ENCODE assay signal across 8 cellular contexts in genomic region chr17:63841350-63842172, GRCh38. TPM values are rescaled to one million over a fixed set of nuclear protein-coding genes. Genes with fewer than 3 reads are reported as not detected.
DNase-seq lines count a peak whose midpoint lies in the region; ATAC-seq and TF ChIP-seq lines count a peak whose summit lies in the region.

No MANE protein-coding gene starts in this region.

- ATAC-seq in SK-N-SH treated with all-trans-retinoic acid at 6 μM for 48 hours (peak; percentile 87), HG02678 (IDR thresholded peaks at IDR 0.05; ENCODE audit: unreplicated experiment) (no peak)

- no peak for TF ChIP-seq CTCF in AG04450 (IDR thresholded peaks at IDR 0.05; ENCODE audit: low read depth, low read length)
- no peak for TF ChIP-seq CTCF in GM13976 (IDR thresholded peaks at IDR 0.05; ENCODE audit: borderline replicate concordance, control extremely low read depth, extremely low read depth, insufficient read depth, missing control alignments)
- TF ChIP-seq CTCF in tibial nerve (IDR thresholded peaks at IDR 0.05), result no peak

- in situ Hi-C loops in GM13976 (cut with MboI; ENCODE audit: low sequenced_read_pairs, unreplicated experiment), result no loop called here

- H3K4me1 ChIP-seq in endocrine pancreas (ENCODE audit: control insufficient read depth, insufficient read depth, low read length), result no peaks in the 10 kb centered on the region
- peaks cover 8 to 62% (median 46%) of the 10 kb centered on the region in 4 donors for H3K4me1 ChIP-seq in tibial nerve

- H3K9ac ChIP-seq in endocrine pancreas (ENCODE audit: control insufficient read depth, insufficient read depth, low read length), result peak overlapping the region; percentile 79

- DNase-seq in AG04450 (ENCODE audit: low read depth, low spot score) (no peak), GM13976 (ENCODE audit: low spot score) (peak; percentile 39), mesenteric fat pad (ENCODE audit: low spot score) (peak; percentile 92), tibial nerve (ENCODE audit: low spot score in 2 of 2) (peak in 1 of 2 donors; percentile 54), Kasumi-1 (lab: John Stamatoyannopoulos, UW) (no peak)

- peak overlapping the region; percentile 88 for H3K4me3 ChIP-seq in AG04450 (ENCODE audit: low read depth, low read length)
- H3K4me3 ChIP-seq in endocrine pancreas (ENCODE audit: control insufficient read depth, insufficient read depth, low read length), result peak overlapping the region; percentile 65
- H3K4me3 ChIP-seq in tibial nerve, result peak overlapping the region; percentile 78 to 95 (median 88)

- H3K27ac ChIP-seq in AG04450 (ENCODE audit: low read depth, low read length), result peak overlapping the region; percentile 68
- H3K27ac ChIP-seq in tibial nerve, result peak overlapping the region; percentile 89 to 98 (median 94)

- H3K36me3 ChIP-seq in endocrine pancreas (ENCODE audit: control insufficient read depth, insufficient read depth, low read length) (no peaks in the 10 kb centered on the region), tibial nerve (peaks cover 0 to 10% (median 0%) of the 10 kb centered on the region in 3 donors)

- CTCF ChIA-PET in AG04450 (lab: Charles Lee), result no interaction called here

- WGBS in tibial nerve, 2 donors, result 2 to 5% methylated on average over 19 to 20 of the region's 26 CpGs

- no peak for TF ChIP-seq EP300 in tibial nerve (IDR thresholded peaks at IDR 0.05)

- POLR2A ChIA-PET in AG04450 (lab: Yijun Ruan, JAX), result interaction anchor here (0.8 to 2.4 kb wide), 6 partner anchors 8 to 399 kb away, joined by 3 to 12 read pairs (median 4); partner anchors contain the start of genes CCDC47, DDX42, FTSJ3 and PSMC5

- H3K27me3 ChIP-seq in AG04450 (ENCODE audit: control insufficient read depth, insufficient read depth, low read length) (no peaks in the 10 kb centered on the region), endocrine pancreas (ENCODE audit: control insufficient read depth, insufficient read depth, low read length) (no peaks in the 10 kb centered on the region), tibial nerve (no peaks in the 10 kb centered on the region)

- no peak for TF ChIP-seq POLR2A in tibial nerve (IDR thresholded peaks at IDR 0.05)

- no peaks in the 10 kb centered on the region; the same call in 1 of the 2 replicates for H3K9me3 ChIP-seq in AG04450 (ENCODE audit: control insufficient read depth, insufficient read depth, low read length)
- no peaks in the 10 kb centered on the region for H3K9me3 ChIP-seq in endocrine pancreas (ENCODE audit: control insufficient read depth, low read length)
- H3K9me3 ChIP-seq in tibial nerve, result no peaks in the 10 kb centered on the region

TF ChIP-seq in SK-N-SH treated with all-trans-retinoic acid at 6 μM for 48 hours, 23 proteins besides CTCF, POLR2A, EP300 and RAD21:
- peak; percentile 73; the same call in 1 of the 2 replicates for TF ChIP-seq TCF4 (CRISPR knock-in tag; IDR thresholded peaks at IDR 0.05; ENCODE audit: borderline replicate concordance)
- no peak for TF ChIP-seq BACH2 (CRISPR knock-in tag; IDR thresholded peaks at IDR 0.05; ENCODE audit: borderline replicate concordance)
- TF ChIP-seq TSHZ2 (CRISPR knock-in tag; IDR thresholded peaks at IDR 0.05), result no peak
- peak; percentile 72 for TF ChIP-seq ZNF70 (CRISPR knock-in tag; IDR thresholded peaks at IDR 0.05)
- no peak for TF ChIP-seq ZNF8 (CRISPR knock-in tag; IDR thresholded peaks at IDR 0.05)
- TF ChIP-seq ZC3H10 (CRISPR knock-in tag; IDR thresholded peaks at IDR 0.05), result no peak
- TF ChIP-seq, protein P1, sequence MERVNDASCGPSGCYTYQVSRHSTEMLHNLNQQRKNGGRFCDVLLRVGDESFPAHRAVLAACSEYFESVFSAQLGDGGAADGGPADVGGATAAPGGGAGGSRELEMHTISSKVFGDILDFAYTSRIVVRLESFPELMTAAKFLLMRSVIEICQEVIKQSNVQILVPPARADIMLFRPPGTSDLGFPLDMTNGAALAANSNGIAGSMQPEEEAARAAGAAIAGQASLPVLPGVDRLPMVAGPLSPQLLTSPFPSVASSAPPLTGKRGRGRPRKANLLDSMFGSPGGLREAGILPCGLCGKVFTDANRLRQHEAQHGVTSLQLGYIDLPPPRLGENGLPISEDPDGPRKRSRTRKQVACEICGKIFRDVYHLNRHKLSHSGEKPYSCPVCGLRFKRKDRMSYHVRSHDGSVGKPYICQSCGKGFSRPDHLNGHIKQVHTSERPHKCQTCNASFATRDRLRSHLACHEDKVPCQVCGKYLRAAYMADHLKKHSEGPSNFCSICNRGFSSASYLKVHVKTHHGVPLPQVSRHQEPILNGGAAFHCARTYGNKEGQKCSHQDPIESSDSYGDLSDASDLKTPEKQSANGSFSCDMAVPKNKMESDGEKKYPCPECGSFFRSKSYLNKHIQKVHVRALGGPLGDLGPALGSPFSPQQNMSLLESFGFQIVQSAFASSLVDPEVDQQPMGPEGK (CRISPR knock-in tag; IDR thresholded peaks at IDR 0.05; ENCODE audit: borderline replicate concordance), result no peak
- TF ChIP-seq CSDC2 (CRISPR knock-in tag; IDR thresholded peaks at IDR 0.05), result no peak
- no peak for TF ChIP-seq POU6F1 (CRISPR knock-in tag; IDR thresholded peaks at IDR 0.05; ENCODE audit: borderline replicate concordance, low read depth)
- TF ChIP-seq ZNF565 (CRISPR knock-in tag; conservative IDR thresholded peaks at IDR 0.05; ENCODE audit: low read depth), result no peak
- TF ChIP-seq TOX (CRISPR knock-in tag; IDR thresholded peaks at IDR 0.05; ENCODE audit: borderline replicate concordance), result no peak
- TF ChIP-seq GLIS3 (CRISPR knock-in tag; IDR thresholded peaks at IDR 0.05), result 0 out of 2 replicates have a peak, but pooled peaks have one; percentile 36
- TF ChIP-seq ZFP30 (CRISPR knock-in tag; IDR thresholded peaks at IDR 0.05), result no peak
TF ChIP-seq in SK-N-SH treated with all-trans-retinoic acid at 6 μM for 48 hours: peak in this region for 3.

RNA-seq across cellular contexts. Expression of gene SMARCD2, which starts 0.9 kb away (rescaled TPM):
- polyA plus RNA-seq in AG04450 (2011; rRNA removed), result 48.8 and 58.3 TPM in 2 replicates
- 63.7 and 93.2 TPM in 2 replicates for polyA minus RNA-seq in AG04450 (2011; rRNA and poly(A)+ RNA removed)
- total RNA-seq in mesenteric fat pad, result 57.4 TPM
- 100 to 1,000 TPM; 241 to 402 (median 302) TPM for total RNA-seq in tibial nerve

RNA-seq across cellular contexts. Expression of gene FTSJ3, which starts 14.1 kb away (rescaled TPM):
- polyA plus RNA-seq in AG04450 (2011; rRNA removed), result 54.2 and 58.4 TPM in 2 replicates
- 70.5 and 94.3 TPM in 2 replicates for polyA minus RNA-seq in AG04450 (2011; rRNA and poly(A)+ RNA removed)
- total RNA-seq in mesenteric fat pad (28.8 TPM), tibial nerve (10 to 100 TPM; 32.8 to 69.3 (median 43.2) TPM)

RNA-seq across cellular contexts. Expression of gene PSMC5, which starts 14.3 kb away (rescaled TPM):
- 179 and 220 TPM in 2 replicates for polyA plus RNA-seq in AG04450 (2011; rRNA removed)
- 190 and 197 TPM in 2 replicates for polyA minus RNA-seq in AG04450 (2011; rRNA and poly(A)+ RNA removed)
- total RNA-seq in mesenteric fat pad (115 TPM), tibial nerve (100 to 1,000 TPM in 2 of 4 donors, 10 to 100 TPM in 2; 62.1 to 116 (median 103) TPM)

RNA-seq across cellular contexts. Expression of gene CSH2, which starts 31.9 kb away (rescaled TPM):
- not detected in 2 replicates for polyA plus RNA-seq in AG04450 (2011; rRNA removed)
- not detected in 2 replicates for polyA minus RNA-seq in AG04450 (2011; rRNA and poly(A)+ RNA removed)
- total RNA-seq in mesenteric fat pad, result not detected
- total RNA-seq in tibial nerve, result not detected

RNA-seq across cellular contexts. Expression of gene GH2, which starts 40.2 kb away (rescaled TPM):
- not detected in 2 replicates for polyA plus RNA-seq in AG04450 (2011; rRNA removed)
- polyA minus RNA-seq in AG04450 (2011; rRNA and poly(A)+ RNA removed), result not detected in 2 replicates
- not detected for total RNA-seq in mesenteric fat pad
- not detected for total RNA-seq in tibial nerve

Comparison
In these comparisons a context has a peak if more than half of its experiments do, and no peak if none do; other contexts are left out.
1. DNase-seq: peak in GM13976 (single experiment) and mesenteric fat pad (single experiment); none in AG04450 (single experiment) and Kasumi-1 (0 of 2).
2. Peak in every context shown above with its lines, with median percentiles within 50 percentile points of each other: H3K4me3 ChIP-seq.